ENCODE assay signal across 12 cellular contexts in the genomic region with DNA sequence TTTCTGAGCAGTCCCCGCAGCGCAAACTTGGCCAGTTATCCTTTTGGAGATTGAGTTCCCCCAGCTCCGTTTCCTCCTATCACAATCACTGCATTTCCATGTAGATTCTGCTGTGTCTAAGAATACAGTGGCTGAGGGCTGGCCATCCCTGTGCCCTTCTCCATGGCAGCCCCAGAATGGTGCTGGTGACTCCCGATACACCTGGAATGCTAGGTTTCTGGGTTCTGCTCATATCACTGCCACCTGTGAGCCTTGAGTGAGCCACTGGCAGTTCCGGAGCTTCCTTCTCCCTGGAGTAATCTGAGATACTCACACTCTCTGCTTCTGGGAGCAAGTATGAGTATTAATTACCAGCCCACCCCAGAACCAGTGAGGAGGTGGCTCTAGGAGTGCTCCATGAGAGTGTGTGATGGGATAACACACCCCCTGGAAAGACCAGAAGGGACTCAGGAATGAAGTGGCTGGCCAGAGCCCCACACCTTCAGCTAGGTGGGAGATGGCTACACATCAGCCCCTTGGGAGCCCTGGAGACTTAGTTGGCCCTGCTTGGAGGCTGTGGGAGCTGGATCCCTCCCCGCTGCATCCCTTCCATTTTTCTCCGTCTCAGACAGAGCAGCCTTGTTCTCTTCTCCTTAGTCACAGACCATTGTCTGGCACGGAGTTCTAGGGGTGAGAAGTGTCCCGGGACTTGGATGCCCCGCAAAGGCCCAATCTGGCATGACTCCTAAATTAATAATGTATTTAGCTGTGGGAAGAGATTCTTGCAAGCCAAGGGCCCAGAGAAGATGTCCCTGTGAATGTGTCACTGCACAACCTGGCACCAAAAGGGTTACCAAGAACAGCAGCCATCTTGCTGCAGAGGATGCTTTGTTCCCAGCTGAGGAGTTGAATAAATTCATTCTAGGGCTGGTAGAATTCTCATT. TPM values are rescaled to one million over a fixed set of nuclear protein-coding genes. Genes with fewer than 3 reads are reported as not detected.
DNase-seq lines count a peak whose midpoint lies in the region; ATAC-seq and TF ChIP-seq lines count a peak whose summit lies in the region.
"Had no signal": no experiment of that assay in that cellular context is flagged by ENCODE, and none has a peak within 500 bp of the region (broad histone marks: within the 10 kb centered on the region; RNA-seq: fewer than 3 reads in every experiment).

No MANE protein-coding gene starts in this region.

- ATAC-seq in aorta (ENCODE audit: low FRiP score) = no peak
- no peak for ATAC-seq in GM18907 (IDR thresholded peaks at IDR 0.05; ENCODE audit: unreplicated experiment)
- ATAC-seq: T-cell had no signal

- H3K4me2 ChIP-seq in Karpas-422 (ENCODE audit: low read depth, low read length, poor library complexity, severe bottlenecking) = no peak overlapping the region

- H3K9me3 ChIP-seq in Karpas-422 (ENCODE audit: low read length) (no peaks in the 10 kb centered on the region), tibial artery (no peaks in the 10 kb centered on the region), aorta (ENCODE audit: control insufficient read depth, low read length) (no peaks in the 10 kb centered on the region)
- H3K9me3 ChIP-seq: neutrophil had no signal

- no peaks in the 10 kb centered on the region for H3K9me2 ChIP-seq in Karpas-422 (replicated peaks; ENCODE audit: insufficient read depth, low read length)

- H3K9ac ChIP-seq in Karpas-422 (ENCODE audit: low read length) = no peak overlapping the region

- H2AFZ ChIP-seq in Karpas-422 (ENCODE audit: low read length) = no peak overlapping the region

- peak overlapping the region; percentile 9; the same call in 1 of the 2 replicates for H3K27ac ChIP-seq in Karpas-422 (ENCODE audit: low read length)
- peak overlapping the region in 1 of 2 donors; percentile 60 for H3K27ac ChIP-seq in coronary artery
- H3K27ac ChIP-seq in tibial artery = peak overlapping the region; percentile 11 to 36
- H3K27ac ChIP-seq in aorta (ENCODE audit: low read depth in 1 of 2, low read length in 2 of 2) = no peak overlapping the region
- H3K27ac ChIP-seq: neutrophil had no signal

- peaks cover 73% of the 10 kb centered on the region for H3K79me2 ChIP-seq in Karpas-422 (ENCODE audit: low read length)

- H3K4me3 ChIP-seq in Karpas-422 (ENCODE audit: low read length) (no peak overlapping the region), coronary artery (peak overlapping the region; percentile 19), tibial artery (no peak overlapping the region), aorta (ENCODE audit: low read length in 2 of 2) (no peak overlapping the region)

- no peaks in the 10 kb centered on the region for H4K20me1 ChIP-seq in Karpas-422 (ENCODE audit: insufficient read depth, low read depth, low read length)

- peaks cover 9% of the 10 kb centered on the region; the same call in 1 of the 2 replicates for H3K36me3 ChIP-seq in Karpas-422 (ENCODE audit: insufficient read depth, low read length)
- H3K36me3 ChIP-seq in tibial artery = peaks cover 0 to 48% (median 38%) of the 10 kb centered on the region in 3 donors
- no peaks in the 10 kb centered on the region for H3K36me3 ChIP-seq in aorta (ENCODE audit: control insufficient read depth in 1 of 2, insufficient read depth in 2 of 2, low read length in 1 of 2)
- H3K36me3 ChIP-seq: neutrophil had no signal

- H3K27me3 ChIP-seq in Karpas-422 (ENCODE audit: low read length) (no peaks in the 10 kb centered on the region), tibial artery (no peaks in the 10 kb centered on the region), aorta (ENCODE audit: control insufficient read depth in 1 of 2, insufficient read depth in 2 of 2, low read length in 1 of 2) (no peaks in the 10 kb centered on the region)

- intact Hi-C loops in tibial artery (cut with DNase I; ENCODE audit: low total_unique reads) = no loop called here
- intact Hi-C loops in aorta (cut with DNase I) = no loop called here

- no peak for TF ChIP-seq CTCF in coronary artery (IDR thresholded peaks at IDR 0.05)
- no peak for TF ChIP-seq CTCF in tibial artery (IDR thresholded peaks at IDR 0.05)

- WGBS in aorta, 2 donors = 42 to 45% methylated on average over 10 of the region's 10 CpGs

- H3K4me1 ChIP-seq in Karpas-422 (ENCODE audit: low read length) = peaks cover 8% of the 10 kb centered on the region
- peaks cover 0 to 34% (median 24%) of the 10 kb centered on the region in 4 donors for H3K4me1 ChIP-seq in tibial artery
- no peaks in the 10 kb centered on the region for H3K4me1 ChIP-seq in aorta (ENCODE audit: control insufficient read depth in 1 of 2, insufficient read depth in 2 of 2, low read length in 2 of 2)

- DNase-seq in Karpas-422 (no peak), coronary artery (ENCODE audit: low spot score) (peak; percentile 73), medulla oblongata (ENCODE audit: extremely low spot score) (peak; percentile 78), tibial artery (no peak), COR-L47 (lab: John Stamatoyannopoulos, UW) (no peak), aorta (no peak)
- no peak for DNase-seq in stimulated activated CD4-positive, alpha-beta T cell treated with anti-CD3 and anti-CD28 coated beads, Interleukin-15, amount 100 ng/mL, for 24 hours
- DNase-seq: DMS79, NCI-H510A treated with DMSO at 0.1 percent for 48 hours had no signal

RNA-seq across cellular contexts. Expression of gene PCDHGC5, which starts 4.9 kb away (rescaled TPM):
- 5.1 and 5.8 TPM in 2 replicates for total RNA-seq in Karpas-422 (2014; rRNA removed; shearing (Covaris generic); ENCODE audit: low replicate concordance)
- total RNA-seq in aorta = 1 to 10 TPM; 2.8 to 6.3 TPM
- polyA plus RNA-seq in aorta = under 1 TPM; 0.25 to 0.84 TPM
- total RNA-seq: T-cell had no signal

RNA-seq across cellular contexts. Expression of gene PCDHGC4, which starts 8.9 kb away (rescaled TPM):
- total RNA-seq in Karpas-422 (2014; rRNA removed; shearing (Covaris generic); ENCODE audit: low replicate concordance) = 7.0 and 11.8 TPM in 2 replicates
- 1 to 10 TPM; 2.8 to 6.1 TPM for total RNA-seq in aorta
- polyA plus RNA-seq in aorta = under 1 TPM; 0.05 to 0.38 TPM

RNA-seq across cellular contexts. Expression of gene PCDHGC3, which starts 18.0 kb away (rescaled TPM):
- 61.3 and 75.2 TPM in 2 replicates for total RNA-seq in Karpas-422 (2014; rRNA removed; shearing (Covaris generic); ENCODE audit: low replicate concordance)
- total RNA-seq in aorta = 100 to 1,000 TPM in 1 of 2 donors, 10 to 100 TPM in 1; 67.3 to 116 TPM
- 10 to 100 TPM; 23.9 to 99.0 TPM for polyA plus RNA-seq in aorta

Comparison
In these comparisons a context has a peak if more than half of its experiments do, and no peak if none do; other contexts are left out.
1. DNase-seq: peak in coronary artery (single experiment) and medulla oblongata (single experiment); none in Karpas-422 (single experiment), tibial artery (0 of 2), COR-L47 (single experiment), aorta (0 of 2) and stimulated activated CD4-positive, alpha-beta T cell treated with anti-CD3 and anti-CD28 coated beads, Interleukin-15, amount 100 ng/mL, for 24 hours (single experiment).
2. H3K27ac ChIP-seq: peak in Karpas-422 (single experiment) and tibial artery (2 of 2); none in aorta (0 of 2).